25 cellular contexts compared by ENCODE assay signal in genomic region chr7:43779032-43779812, GRCh38. TPM values are rescaled to one million over a fixed set of nuclear protein-coding genes. Genes with fewer than 3 reads are reported as not detected.
DNase-seq lines count a peak whose midpoint lies in the region; ATAC-seq and TF ChIP-seq lines count a peak whose summit lies in the region.
"Had no signal": no experiment of that assay in that cellular context is flagged by ENCODE, and none has a peak within 500 bp of the region (broad histone marks: within the 10 kb centered on the region; RNA-seq: fewer than 3 reads in every experiment).

No MANE protein-coding gene starts in this region.

- no peaks in the 10 kb centered on the region for H3F3A ChIP-seq in PC-3 (ENCODE audit: low read length, unreplicated experiment)

- H3K4me1 Mint-ChIP-seq in MCF 10A (ENCODE audit: insufficient read depth, unreplicated experiment) (peaks cover 18% of the 10 kb centered on the region), endothelial cell (ENCODE audit: unreplicated experiment) (no peaks in the 10 kb centered on the region)

- no peak overlapping the region for H3K4me2 ChIP-seq in mammary epithelial cell (ENCODE audit: insufficient read depth, low read depth, low read length)
- 0 out of 2 replicates have a peak overlapping the region, but pooled peaks have one; percentile 26 for H3K4me2 ChIP-seq in PC-3 (ENCODE audit: low read length)

- H3K27ac Mint-ChIP-seq in MCF 10A (ENCODE audit: low read depth, unreplicated experiment): peak overlapping the region; percentile 90
- H3K27ac Mint-ChIP-seq in endothelial cell (ENCODE audit: unreplicated experiment): no peak overlapping the region
- H3K27ac Mint-ChIP-seq: dendritic cell treated with granulocyte-macrophage colony-stimulating factor and Interleukin-4, amounts not matched to agents 40 ng/mL and 50 ng/mL, for 4 days; T-helper 1 cell treated with Interleukin-12 subunit alpha and Interleukin-12 subunit beta and Interleukin-4 antibody, amounts not matched to agents 30 μg/mL and 1 μg/mL, for 36 hours had no signal

- H3K4me3 ChIP-seq in mammary epithelial cell (replicated peaks in 1 of 3; ENCODE audit: insufficient read depth in 1 of 3, low read depth in 2 of 3, low read length in 3 of 3) (no peak overlapping the region), PC-3 (ENCODE audit: low read length) (no peak overlapping the region), upper lobe of left lung (no peak overlapping the region)
- H3K4me3 ChIP-seq: sigmoid colon had no signal

- H3K4me1 ChIP-seq in mammary epithelial cell (ENCODE audit: insufficient read depth, low read length) (peaks cover 11% of the 10 kb centered on the region), PC-3 (ENCODE audit: insufficient read depth, low read length) (peaks cover 5% of the 10 kb centered on the region; the same call in 1 of the 2 replicates), upper lobe of left lung (peaks cover 3 to 22% (median 19%) of the 10 kb centered on the region in 4 donors)
- H3K4me1 ChIP-seq: foreskin keratinocyte, parathyroid adenoma had no signal

- H4K20me1 ChIP-seq in mammary epithelial cell (ENCODE audit: insufficient read depth, low read length): no peaks in the 10 kb centered on the region
- H4K20me1 ChIP-seq in PC-3 (ENCODE audit: low read length): no peaks in the 10 kb centered on the region

- no peaks in the 10 kb centered on the region for H3K79me2 ChIP-seq in mammary epithelial cell (ENCODE audit: insufficient read depth, low read length)
- no peaks in the 10 kb centered on the region for H3K79me2 ChIP-seq in PC-3 (ENCODE audit: low read length)

- H3K27me3 Mint-ChIP-seq in MCF 10A (ENCODE audit: insufficient read depth, unreplicated experiment): no peaks in the 10 kb centered on the region
- H3K27me3 Mint-ChIP-seq in endothelial cell (ENCODE audit: unreplicated experiment): peaks cover 1% of the 10 kb centered on the region
- H3K27me3 Mint-ChIP-seq: dendritic cell treated with granulocyte-macrophage colony-stimulating factor and Interleukin-4, amounts not matched to agents 40 ng/mL and 50 ng/mL, for 4 days; natural killer cell treated with Interleukin-12 subunit alpha and Interleukin-12 subunit beta and Interleukin-15 and Interleukin-18, amount 100 ng/mL, for 72 hours had no signal

- no peak for TF ChIP-seq POLR2A in upper lobe of left lung (IDR thresholded peaks at IDR 0.05)

- in situ Hi-C loops in mammary epithelial cell (cut with MboI; ENCODE audit: low sequenced_read_pairs in 2 of 2): no loop called here

- BruUV-seq in MCF 10A (replicated peaks; lab: Mats Ljungman, UMichigan) (TSS peak; percentile 59), mammary epithelial cell (replicated peaks; lab: Mats Ljungman, UMichigan) (no TSS peak), PC-3 (replicated peaks; lab: Mats Ljungman, UMichigan) (no TSS peak)

- no peak for ATAC-seq in PC-3
- no peak for ATAC-seq in upper lobe of left lung (ENCODE audit: low FRiP score in 2 of 2)
- no peak for ATAC-seq in GM19324 (IDR thresholded peaks at IDR 0.05; ENCODE audit: low FRiP score, unreplicated experiment)
- ATAC-seq: foreskin keratinocyte; left lobe of liver; natural killer cell treated with Interleukin-12 subunit alpha and Interleukin-12 subunit beta and Interleukin-15 and Interleukin-18, amount 100 ng/mL, for 72 hours had no signal

- H3K4me3 Mint-ChIP-seq in MCF 10A (ENCODE audit: unreplicated experiment): peak overlapping the region; percentile 72
- H3K4me3 Mint-ChIP-seq in endothelial cell (ENCODE audit: unreplicated experiment): peak overlapping the region; percentile 84
- H3K4me3 Mint-ChIP-seq: dendritic cell treated with granulocyte-macrophage colony-stimulating factor and Interleukin-4, amounts not matched to agents 40 ng/mL and 50 ng/mL, for 4 days; natural killer cell treated with Interleukin-12 subunit alpha and Interleukin-12 subunit beta and Interleukin-15 and Interleukin-18, amount 100 ng/mL, for 72 hours; T-helper 1 cell treated with Interleukin-12 subunit alpha and Interleukin-12 subunit beta and Interleukin-4 antibody, amounts not matched to agents 30 μg/mL and 1 μg/mL, for 36 hours had no signal

- WGBS in mammary epithelial cell (ENCODE audit: low coverage, missing lambda C conversion rate): 93% methylated on average over 13 of the region's 14 CpGs
- 91 to 92% methylated on average over 14 of the region's 14 CpGs for WGBS in upper lobe of left lung, 2 donors

- CTCF ChIA-PET in MCF 10A (lab: Yijun Ruan, JAX): interaction anchor here (0.6 to 1.7 kb wide), 4 partner anchors 15 to 49 kb away, joined by 3 to 7 read pairs (median 3); no protein-coding TSS in a partner anchor
- CTCF ChIA-PET in mammary epithelial cell (lab: Charles Lee; ENCODE audit: low non-redundant PET): no interaction called here
- CTCF ChIA-PET in PC-3 (lab: Charles Lee): no interaction called here

- H3K36me3 Mint-ChIP-seq in MCF 10A (ENCODE audit: insufficient read depth, unreplicated experiment) (peaks cover 17% of the 10 kb centered on the region), endothelial cell (ENCODE audit: low read depth, unreplicated experiment) (peaks cover 24% of the 10 kb centered on the region)

- no peaks in the 10 kb centered on the region for H3K9me2 ChIP-seq in PC-3 (replicated peaks; ENCODE audit: low read length)

- H3K27ac ChIP-seq in mammary epithelial cell (ENCODE audit: insufficient read depth, low read depth, low read length) (no peak overlapping the region), PC-3 (ENCODE audit: low read length) (no peak overlapping the region), upper lobe of left lung (peak overlapping the region in 1 of 4 donors; percentile 52)
- H3K27ac ChIP-seq: foreskin keratinocyte, parathyroid adenoma, sigmoid colon had no signal

- TF ChIP-seq CTCF in MCF 10A (IDR thresholded peaks at IDR 0.05; ENCODE audit: unreplicated experiment) (no peak), mammary epithelial cell (conservative IDR thresholded peaks at IDR 0.05 in 1 of 2, IDR thresholded peaks at IDR 0.05 in 1 of 2; ENCODE audit: extremely low read depth in 1 of 2, insufficient read depth in 1 of 2, low read depth in 1 of 2, low read length in 2 of 2) (no peak), PC-3 (conservative IDR thresholded peaks at IDR 0.05; ENCODE audit: low read depth, low read length) (no peak), endothelial cell (IDR thresholded peaks at IDR 0.05; ENCODE audit: unreplicated experiment) (no peak), upper lobe of left lung (IDR thresholded peaks at IDR 0.05) (no peak)

- DNase-seq in MCF 10A (ENCODE audit: unreplicated experiment) (peak; percentile 56), mammary epithelial cell (no peak), PC-3 (no peak), endothelial cell (ENCODE audit: low spot score) (no peak), upper lobe of left lung (peak; percentile 26 to 47), retina (no peak), DMS153 treated with DMSO at 0.1 percent for 48 hours (lab: John Stamatoyannopoulos, UW; ENCODE audit: unreplicated experiment) (no peak)
- DNase-seq: ACHN; activated CD4-positive, alpha-beta T cell treated with anti-CD3 and anti-CD28 coated beads, Interleukin-2, amount 50 U/mL, for 48 hours; amniotic stem cell; C1 segment of cervical spinal cord; foreskin keratinocyte; KG1; midbrain; MV-4-11; NCI-H187 treated with DMSO at 0.1 percent for 48 hours; NCI-H226; Peyer's patch; sigmoid colon had no signal

- TF ChIP-seq EP300 in upper lobe of left lung (IDR thresholded peaks at IDR 0.05): no peak

- H3K9me3 Mint-ChIP-seq in MCF 10A (ENCODE audit: unreplicated experiment) (no peaks in the 10 kb centered on the region), endothelial cell (ENCODE audit: unreplicated experiment) (peaks cover 7% of the 10 kb centered on the region)
- H3K9me3 Mint-ChIP-seq: dendritic cell treated with granulocyte-macrophage colony-stimulating factor and Interleukin-4, amounts not matched to agents 40 ng/mL and 50 ng/mL, for 4 days; natural killer cell treated with Interleukin-12 subunit alpha and Interleukin-12 subunit beta and Interleukin-15 and Interleukin-18, amount 100 ng/mL, for 72 hours had no signal

- POLR2A ChIA-PET in MCF 10A (lab: Yijun Ruan, JAX) (interaction anchor here (0.7 to 3.5 kb wide), 16 partner anchors 8 to 571 kb away, joined by 3 to 132 read pairs (median 4); partner anchors contain the start of genes BLVRA, COA1 and STK17A), PC-3 (lab: Charles Lee; ENCODE audit: unreplicated experiment) (no interaction called here)

- H2AFZ ChIP-seq in mammary epithelial cell (ENCODE audit: low read depth, low read length) (no peak overlapping the region), PC-3 (ENCODE audit: low read length) (no peak overlapping the region)
- H2AFZ ChIP-seq: parathyroid adenoma had no signal

- H3K36me3 ChIP-seq in mammary epithelial cell (ENCODE audit: insufficient read depth, low read length): no peaks in the 10 kb centered on the region
- H3K36me3 ChIP-seq in PC-3 (ENCODE audit: low read depth, low read length): no peaks in the 10 kb centered on the region
- H3K36me3 ChIP-seq in upper lobe of left lung: peaks cover 0 to 10% (median 4%) of the 10 kb centered on the region in 4 donors
- H3K36me3 ChIP-seq: Peyer's patch had no signal

- dilution Hi-C loops in mammary epithelial cell (cut with HindIII; ENCODE audit: low sequenced_read_pairs): no loop called here

- H3K27me3 ChIP-seq in mammary epithelial cell (ENCODE audit: insufficient read depth, low read length) (no peaks in the 10 kb centered on the region), PC-3 (ENCODE audit: low read length) (no peaks in the 10 kb centered on the region), upper lobe of left lung (no peaks in the 10 kb centered on the region)
- H3K27me3 ChIP-seq: foreskin keratinocyte, Peyer's patch, sigmoid colon had no signal

- H3K9me3 ChIP-seq in mammary epithelial cell (replicated peaks; ENCODE audit: insufficient read depth, low read length) (no peaks in the 10 kb centered on the region), PC-3 (ENCODE audit: low read length) (no peaks in the 10 kb centered on the region), upper lobe of left lung (no peaks in the 10 kb centered on the region)
- H3K9me3 ChIP-seq: Peyer's patch, sigmoid colon had no signal

- H3K9ac ChIP-seq in mammary epithelial cell (ENCODE audit: insufficient read depth, low read length) (no peak overlapping the region), PC-3 (ENCODE audit: low read length) (no peak overlapping the region)
- H3K9ac ChIP-seq: parathyroid adenoma had no signal

- intact Hi-C loops in MCF 10A (cut with micrococcal nuclease) (no loop called here), mammary epithelial cell (cut with micrococcal nuclease) (no loop called here), PC-3 (cut with micrococcal nuclease) (no loop called here)

RNA-seq across cellular contexts. Expression of gene BLVRA, which starts 20.7 kb away (rescaled TPM):
- total RNA-seq in MCF 10A (2022) (41.2 and 46.0 TPM in 2 replicates), mammary epithelial cell (10 to 100 TPM; 24.7 to 37.3 TPM), PC-3 (2014; rRNA removed) (27.6 and 33.9 TPM in 2 replicates), endothelial cell (ENCODE audit: unreplicated experiment) (18.2 TPM), upper lobe of left lung (100 to 1,000 TPM in 5 of 6 donors, 10 to 100 TPM in 1; 77.5 to 112 (median 105) TPM)
- polyA plus RNA-seq in mammary epithelial cell: 44.4 TPM
- polyA minus RNA-seq in mammary epithelial cell: 83.4 TPM

RNA-seq across cellular contexts. Expression of gene COA1, which starts 49.9 kb away (rescaled TPM):
- total RNA-seq in MCF 10A (2022) (65.5 and 68.5 TPM in 2 replicates), mammary epithelial cell (10 to 100 TPM; 34.8 to 51.6 TPM), PC-3 (2014; rRNA removed) (65.8 and 82.0 TPM in 2 replicates), endothelial cell (ENCODE audit: unreplicated experiment) (55.5 TPM), upper lobe of left lung (10 to 100 TPM; 37.5 to 65.9 (median 44.9) TPM)
- 25.9 TPM for polyA plus RNA-seq in mammary epithelial cell
- polyA minus RNA-seq in mammary epithelial cell: 16.5 TPM

Comparison
In these comparisons a context has a peak if more than half of its experiments do, and no peak if none do; other contexts are left out.
1. DNase-seq: peak in MCF 10A (single experiment) and upper lobe of left lung (2 of 2); none in mammary epithelial cell (single experiment), PC-3 (single experiment), endothelial cell (single experiment), retina (single experiment) and DMS153 treated with DMSO at 0.1 percent for 48 hours (single experiment).